16 cellular contexts compared by ENCODE assay signal in the genomic region with DNA sequence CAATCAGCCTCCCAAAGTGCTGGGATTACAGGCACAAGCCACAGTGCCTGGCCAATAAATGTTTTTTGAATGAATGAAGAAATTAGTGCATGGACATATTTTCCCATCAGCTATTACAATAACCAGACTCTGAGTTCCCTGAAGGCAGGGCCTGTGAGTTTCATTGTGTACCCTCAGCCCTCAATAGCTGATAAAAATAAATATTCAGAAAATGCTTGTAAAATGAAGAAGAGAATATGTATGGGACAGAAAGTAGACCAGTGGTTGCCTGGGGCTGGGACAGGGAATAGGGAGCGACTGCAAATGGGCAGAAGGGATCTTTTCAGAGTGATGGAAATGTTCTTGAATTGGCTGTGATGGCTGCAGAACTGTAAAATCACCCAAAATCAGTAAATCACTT.
"Had no signal": no experiment of that assay in that cellular context is flagged by ENCODE, and none has a peak within 500 bp of the region (broad histone marks: within the 10 kb centered on the region; RNA-seq: fewer than 3 reads in every experiment).

No MANE protein-coding gene starts in this region.

- H3K4me3 ChIP-seq: cardiac muscle cell, hepatocyte, lower lobe of right lung, psoas muscle, skin epidermis, stomach, upper lobe of left lung had no signal

- H3K27me3 ChIP-seq: cardiac muscle cell, foreskin keratinocyte, hepatocyte, stomach, upper lobe of left lung had no signal

- H3K9me3 ChIP-seq: lower lobe of right lung, psoas muscle, stomach, upper lobe of left lung had no signal

- H3K27ac Mint-ChIP-seq: activated CD8-positive, alpha-beta T cell treated with anti-CD3 and anti-CD28 coated beads for 36 hours; activated naive CD8-positive, alpha-beta T cell treated with anti-CD3 and anti-CD28 coated beads for 36 hours; activated T-cell treated with anti-CD3 and anti-CD28 coated beads, Interleukin-2, amount 50 U/mL, for 24 hours had no signal

- H3K4me1 ChIP-seq: psoas muscle had no signal

- H2AFZ ChIP-seq: hepatocyte had no signal

- H3K27me3 Mint-ChIP-seq: activated CD8-positive, alpha-beta T cell treated with anti-CD3 and anti-CD28 coated beads for 36 hours; activated T-cell treated with anti-CD3 and anti-CD28 coated beads, Interleukin-2, amount 50 U/mL, for 24 hours had no signal

- ATAC-seq: activated CD8-positive, alpha-beta T cell treated with anti-CD3 and anti-CD28 coated beads for 36 hours; foreskin keratinocyte; lower lobe of right lung; psoas muscle; right cardiac atrium had no signal

- H3K9me3 Mint-ChIP-seq: activated CD8-positive, alpha-beta T cell treated with anti-CD3 and anti-CD28 coated beads for 36 hours; activated naive CD8-positive, alpha-beta T cell treated with anti-CD3 and anti-CD28 coated beads for 36 hours; activated T-cell treated with anti-CD3 and anti-CD28 coated beads, Interleukin-2, amount 50 U/mL, for 24 hours had no signal

- H3K36me3 ChIP-seq: cardiac muscle cell, lower lobe of right lung, upper lobe of left lung, WERI-Rb-1 had no signal

- H3K4me3 Mint-ChIP-seq: activated naive CD8-positive, alpha-beta T cell treated with anti-CD3 and anti-CD28 coated beads for 36 hours; activated T-cell treated with anti-CD3 and anti-CD28 coated beads, Interleukin-2, amount 50 U/mL, for 24 hours had no signal

- H3K27ac ChIP-seq: cardiac muscle cell, foreskin keratinocyte, hepatocyte, WERI-Rb-1 had no signal

- FAIRE-seq: islet of Langerhans had no signal

- DNase-seq: activated CD8-positive, alpha-beta T cell treated with anti-CD3 and anti-CD28 coated beads for 36 hours; activated effector memory CD4-positive, alpha-beta T cell treated with anti-CD3 and anti-CD28 coated beads, Interleukin-2, amount 50 U/mL, for 16 hours; activated naive CD8-positive, alpha-beta T cell treated with anti-CD3 and anti-CD28 coated beads for 36 hours; activated T-cell treated with anti-CD3 and anti-CD28 coated beads, Interleukin-2, amount 50 U/mL, for 24 hours; amniotic stem cell; foreskin keratinocyte; lower lobe of right lung; stomach; upper lobe of left lung; WERI-Rb-1 had no signal

- H3K79me2 ChIP-seq: hepatocyte had no signal

- H3K36me3 Mint-ChIP-seq: activated naive CD8-positive, alpha-beta T cell treated with anti-CD3 and anti-CD28 coated beads for 36 hours had no signal
